Comparison of ENCODE assay signal across 1 cellular context in genomic region chr5:78758169-78758839, GRCh38.
TF ChIP-seq lines count a peak whose summit lies in the region.

No MANE protein-coding gene starts in this region.

TF ChIP-seq in HepG2, 621 proteins besides CTCF, POLR2A, EP300 and RAD21 (continued from another document and continues in another):
- TF ChIP-seq PRDM4 (CRISPR knock-in tag; IDR thresholded peaks at IDR 0.05; ENCODE audit: borderline replicate concordance) (no peak), ATF5 (CRISPR knock-in tag; IDR thresholded peaks at IDR 0.05; ENCODE audit: low read depth) (no peak), TOPORS (CRISPR knock-in tag; IDR thresholded peaks at IDR 0.05) (no peak), ZNF280B (CRISPR knock-in tag; IDR thresholded peaks at IDR 0.05; ENCODE audit: borderline replicate concordance) (no peak), ZNF740 (CRISPR knock-in tag; IDR thresholded peaks at IDR 0.05) (no peak), HOXA5 (CRISPR knock-in tag; IDR thresholded peaks at IDR 0.05) (peak; percentile 43; the same call in 1 of the 2 replicates), CHD2 (IDR thresholded peaks at IDR 0.05; ENCODE audit: low read depth, low read length) (no peak), SRSF1 (optimal IDR thresholded peaks at IDR 0.05; ENCODE audit: low read depth, low read length) (no peak), SRSF4 (IDR thresholded peaks at IDR 0.05; ENCODE audit: low read depth, low read length, poor library complexity, severe bottlenecking) (no peak), SALL1 (CRISPR knock-in tag; IDR thresholded peaks at IDR 0.05) (peak; percentile 13; the same call in 1 of the 2 replicates), NR1H2 (CRISPR knock-in tag; IDR thresholded peaks at IDR 0.05; ENCODE audit: borderline replicate concordance, low read depth) (no peak), ZFP37 (CRISPR knock-in tag; IDR thresholded peaks at IDR 0.05; ENCODE audit: borderline replicate concordance) (no peak), NONO (IDR thresholded peaks at IDR 0.05) (no peak), NONO (CRISPR knock-in tag; conservative IDR thresholded peaks at IDR 0.05) (no peak), RBM39 (IDR thresholded peaks at IDR 0.05; ENCODE audit: low read depth, low read length, poor library complexity, severe bottlenecking) (no peak), MED8 (CRISPR knock-in tag; IDR thresholded peaks at IDR 0.05; ENCODE audit: insufficient replicate concordance) (no peak), TCF7L2 (IDR thresholded peaks at IDR 0.05; ENCODE audit: low read depth, low read length) (peak; percentile 67; the same call in 1 of the 2 replicates), CENPT (CRISPR knock-in tag; IDR thresholded peaks at IDR 0.05; ENCODE audit: low read depth) (no peak), MEF2D (CRISPR knock-in tag; IDR thresholded peaks at IDR 0.05) (no peak), ASH2L (IDR thresholded peaks at IDR 0.05; ENCODE audit: insufficient read length, low read depth, low read length) (peak; percentile 37), PBX2 (CRISPR knock-in tag; IDR thresholded peaks at IDR 0.05) (no peak), HMG20B (CRISPR knock-in tag; conservative IDR thresholded peaks at IDR 0.05) (peak; percentile 97), MLX (CRISPR knock-in tag; IDR thresholded peaks at IDR 0.05) (no peak), FOSL2 (CRISPR knock-in tag; IDR thresholded peaks at IDR 0.05) (peak; percentile 93), NR2F6 (IDR thresholded peaks at IDR 0.05) (peak; percentile 100), NR2F6 (CRISPR knock-in tag; IDR thresholded peaks at IDR 0.05) (peak; percentile 99), RBFOX2 (IDR thresholded peaks at IDR 0.05; ENCODE audit: low read depth, low read length) (no peak), POGZ (CRISPR knock-in tag; IDR thresholded peaks at IDR 0.05) (peak; percentile 51), ZNF20 (CRISPR knock-in tag; IDR thresholded peaks at IDR 0.05) (no peak), U2AF1 (optimal IDR thresholded peaks at IDR 0.05; ENCODE audit: low read depth, low read length) (no peak), ZNF275 (CRISPR knock-in tag; IDR thresholded peaks at IDR 0.05; ENCODE audit: borderline replicate concordance) (no peak), SP5 (CRISPR knock-in tag; IDR thresholded peaks at IDR 0.05; ENCODE audit: borderline replicate concordance, low read depth) (no peak), SSRP1 (CRISPR knock-in tag; IDR thresholded peaks at IDR 0.05) (no peak), ADNP (CRISPR knock-in tag; IDR thresholded peaks at IDR 0.05) (no peak), ZNF570 (CRISPR knock-in tag; IDR thresholded peaks at IDR 0.05; ENCODE audit: borderline replicate concordance) (no peak), ETS1 (CRISPR knock-in tag; IDR thresholded peaks at IDR 0.05) (no peak), RELA (CRISPR knock-in tag; IDR thresholded peaks at IDR 0.05) (no peak), HNRNPK (IDR thresholded peaks at IDR 0.05; ENCODE audit: low read depth, low read length, poor library complexity, severe bottlenecking) (no peak), PRMT3 (CRISPR knock-in tag; IDR thresholded peaks at IDR 0.05; ENCODE audit: borderline replicate concordance, low read depth) (no peak), YEATS4 (CRISPR knock-in tag; IDR thresholded peaks at IDR 0.05; ENCODE audit: borderline replicate concordance) (no peak; the same call in 1 of the 2 replicates), MAZ (IDR thresholded peaks at IDR 0.05; ENCODE audit: borderline replicate concordance, low read depth, low read length) (no peak), MAZ (CRISPR knock-in tag; IDR thresholded peaks at IDR 0.05; ENCODE audit: low read depth) (no peak), ZFYVE20 (CRISPR knock-in tag; IDR thresholded peaks at IDR 0.05; ENCODE audit: borderline replicate concordance, low read depth) (no peak), FOXP1 (IDR thresholded peaks at IDR 0.05) (no peak), FOXP1 (CRISPR knock-in tag; IDR thresholded peaks at IDR 0.05) (peak; percentile 75; the same call in 1 of the 2 replicates), ZFP1 (CRISPR knock-in tag; IDR thresholded peaks at IDR 0.05) (no peak), DBP (CRISPR knock-in tag; IDR thresholded peaks at IDR 0.05; ENCODE audit: not compliant biosample characterization) (no peak), ZNF704 (CRISPR knock-in tag; IDR thresholded peaks at IDR 0.05; ENCODE audit: borderline replicate concordance) (no peak), ZC3H4 (CRISPR knock-in tag; IDR thresholded peaks at IDR 0.05; ENCODE audit: borderline replicate concordance) (no peak), CENPX (CRISPR knock-in tag; IDR thresholded peaks at IDR 0.05) (no peak), MZF1 (CRISPR knock-in tag; IDR thresholded peaks at IDR 0.05; ENCODE audit: borderline replicate concordance) (no peak), SMC3 (IDR thresholded peaks at IDR 0.05; ENCODE audit: low read length) (no peak), POGK (CRISPR knock-in tag; conservative IDR thresholded peaks at IDR 0.05) (0 out of 2 replicates have a peak, but pooled peaks have one; percentile 55), ZNF138 (CRISPR knock-in tag; IDR thresholded peaks at IDR 0.05; ENCODE audit: low read depth) (no peak), ZNF557 (CRISPR knock-in tag; IDR thresholded peaks at IDR 0.05) (no peak), ZNF101 (CRISPR knock-in tag; IDR thresholded peaks at IDR 0.05; ENCODE audit: borderline replicate concordance, low read depth) (no peak), ZBTB39 (CRISPR knock-in tag; IDR thresholded peaks at IDR 0.05) (no peak)
